ENCODE assay signal across 1 cellular context in genomic region chr7:155619634-155620271, GRCh38.
TF ChIP-seq lines count a peak whose summit lies in the region.

No MANE protein-coding gene starts in this region.

TF ChIP-seq in A549, 52 proteins besides CTCF, POLR2A, EP300 and RAD21:
- TF ChIP-seq ZC3H11A (IDR thresholded peaks at IDR 0.05) = no peak
- TF ChIP-seq MAFK (IDR thresholded peaks at IDR 0.05; ENCODE audit: partially characterized antibody) = no peak
